ENCODE assay signal across 19 cellular contexts in the genomic region with DNA sequence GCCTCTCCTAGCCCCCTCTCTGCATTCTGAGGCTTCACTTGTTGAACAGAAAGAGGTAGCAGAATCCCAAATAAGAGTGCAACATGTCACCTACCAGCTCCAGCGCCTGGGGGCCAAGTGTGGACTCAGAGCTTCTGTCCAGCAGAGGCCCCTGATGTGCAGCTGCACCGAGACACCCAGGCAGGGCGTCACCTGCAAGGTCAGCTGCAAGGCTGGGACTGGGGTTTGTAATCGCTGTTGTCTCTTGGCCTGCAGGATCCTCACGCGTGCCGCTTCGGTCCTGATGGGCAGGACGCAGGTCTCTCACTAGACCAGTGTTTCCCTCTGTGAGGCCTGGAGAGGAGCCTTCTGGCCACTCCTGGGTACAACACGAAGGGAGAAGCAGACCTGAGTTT. TPM values are rescaled to one million over a fixed set of nuclear protein-coding genes. Genes with fewer than 3 reads are reported as not detected.
DNase-seq lines count a peak whose midpoint lies in the region; ATAC-seq, FAIRE-seq and TF ChIP-seq lines count a peak whose summit lies in the region.
"Had no signal": no experiment of that assay in that cellular context is flagged by ENCODE, and none has a peak within 500 bp of the region (broad histone marks: within the 10 kb centered on the region; RNA-seq: fewer than 3 reads in every experiment).

No MANE protein-coding gene starts in this region.

- peak overlapping the region in 5 of 11 experiments; percentile 34 to 92 (median 39); a peak in 4 of 22 replicates for H3K9ac ChIP-seq in BLaER1 treated with 17β-estradiol and CSF1 and Interleukin-3, amounts not matched to agents 10 nM and 100 nM
- H3K9ac ChIP-seq in K562 (ENCODE audit: insufficient read depth in 1 of 2, low read depth in 2 of 2, low read length in 2 of 2) = no peak overlapping the region; a peak in 1 of 4 replicates

- peak; percentile 17; the same call in 2 of the 3 replicates for ATAC-seq in K562
- ATAC-seq in lower lobe of right lung = no peak
- no peak for ATAC-seq in GM19452 (IDR thresholded peaks at IDR 0.05; ENCODE audit: unreplicated experiment)
- ATAC-seq in SK-N-SH treated with all-trans-retinoic acid at 6 μM for 48 hours = no peak
- ATAC-seq: HCT116 had no signal

- H3K4me3 ChIP-seq in A673 (ENCODE audit: low read depth, low read length, poor library complexity, severe bottlenecking) (peak overlapping the region; percentile 65), K562 (no peak overlapping the region), lower lobe of right lung (no peak overlapping the region)
- peak overlapping the region in 5 of 10 experiments; percentile 74 to 99 (median 95); a peak in 9 of 20 replicates for H3K4me3 ChIP-seq in BLaER1 treated with 17β-estradiol and CSF1 and Interleukin-3, amounts not matched to agents 10 nM and 100 nM

- TF ChIP-seq CTCF in A673 (conservative IDR thresholded peaks at IDR 0.05; ENCODE audit: low read depth, low read length) = no peak
- TF ChIP-seq CTCF in K562 (IDR thresholded peaks at IDR 0.05 in 2 of 3, conservative IDR thresholded peaks at IDR 0.05 in 1 of 3; ENCODE audit: insufficient read depth in 2 of 3, low read depth in 1 of 3, low read length in 3 of 3) = 0 out of 6 replicates have a peak, but pooled peaks of 1 of the 3 experiments have one; percentile 14
- TF ChIP-seq CTCF in lower lobe of right lung (IDR thresholded peaks at IDR 0.05) = no peak

- no peak for TF ChIP-seq POLR2A in K562 (conservative IDR thresholded peaks at IDR 0.05)

- DNase-seq in A673 (ENCODE audit: low spot score) (peak; percentile 44), K562 (ENCODE audit: extremely low read depth in 1 of 4, low spot score in 3 of 4) (peak in 2 of 4 experiments; percentile 38 to 40), lower lobe of right lung (peak; percentile 28), NCI-H774 (lab: John Stamatoyannopoulos, UW) (no peak), nucleus accumbens (lab: John Stamatoyannopoulos, UW) (no peak)
- DNase-seq: BE2C; Caco-2; CD8-positive, alpha-beta memory T cell; DND-41; GDM1 had no signal

- no peaks in the 10 kb centered on the region for H3K27me3 ChIP-seq in A673 (replicated peaks; ENCODE audit: insufficient read depth, low read depth, low read length, poor library complexity)
- peaks cover 0 to 35% (median 13%) of the 10 kb centered on the region in 11 experiments; a peak in 11 of 22 replicates for H3K27me3 ChIP-seq in BLaER1 treated with 17β-estradiol and CSF1 and Interleukin-3, amounts not matched to agents 10 nM and 100 nM
- peaks cover 11 to 14% of the 10 kb centered on the region in 2 experiments for H3K27me3 ChIP-seq in K562 (ENCODE audit: control insufficient read depth in 2 of 2, insufficient read depth in 2 of 2, low read length in 2 of 2)
- peaks cover 39% of the 10 kb centered on the region for H3K27me3 ChIP-seq in lower lobe of right lung (ENCODE audit: low read depth)

- H4K20me1 ChIP-seq in BLaER1 treated with 17β-estradiol and CSF1 and Interleukin-3, amounts not matched to agents 10 nM and 100 nM = peaks cover 0 to 72% (median 30%) of the 10 kb centered on the region in 11 experiments; a peak in 18 of 22 replicates
- no peaks in the 10 kb centered on the region for H4K20me1 ChIP-seq in K562 (replicated peaks; ENCODE audit: control insufficient read depth, insufficient read depth, low read length)

- no peaks in the 10 kb centered on the region for H3K9me1 ChIP-seq in K562 (ENCODE audit: control insufficient read depth, insufficient read depth, low read length)

- no peak for TF ChIP-seq RAD21 in K562 (CRISPR knock-in tag; conservative IDR thresholded peaks at IDR 0.05 in 1 of 2, IDR thresholded peaks at IDR 0.05 in 1 of 2)

- FAIRE-seq in K562 (lab: Jason Lieb, UNC) = no peak
- FAIRE-seq: A204.1, GM12892, GM19239, H54 had no signal

- H3K27ac ChIP-seq in A673 (ENCODE audit: low read depth, low read length, poor library complexity, severe bottlenecking) = peak overlapping the region; percentile 100
- no peak overlapping the region; a peak in 1 of 22 replicates for H3K27ac ChIP-seq in BLaER1 treated with 17β-estradiol and CSF1 and Interleukin-3, amounts not matched to agents 10 nM and 100 nM
- H3K27ac ChIP-seq in K562 (ENCODE audit: extremely low read depth, low read depth, low read length) = no peak overlapping the region
- no peak overlapping the region for H3K27ac ChIP-seq in lower lobe of right lung

- H3K36me3 ChIP-seq in A673 (ENCODE audit: insufficient read depth, low read length, poor library complexity, severe bottlenecking) = peaks cover 40% of the 10 kb centered on the region
- peaks cover 0 to 46% (median 14%) of the 10 kb centered on the region in 11 experiments; a peak in 12 of 22 replicates for H3K36me3 ChIP-seq in BLaER1 treated with 17β-estradiol and CSF1 and Interleukin-3, amounts not matched to agents 10 nM and 100 nM
- H3K36me3 ChIP-seq in K562 (ENCODE audit: control insufficient read depth, insufficient read depth, low read length) = no peaks in the 10 kb centered on the region; the same call in 2 of the 3 replicates
- H3K36me3 ChIP-seq in lower lobe of right lung = no peaks in the 10 kb centered on the region
- H3K36me3 ChIP-seq: BE2C had no signal

- peaks cover 18% of the 10 kb centered on the region for H3K79me2 ChIP-seq in K562 (ENCODE audit: control insufficient read depth, insufficient read depth, low read length)

- no peak for TF ChIP-seq EP300 in K562 (IDR thresholded peaks at IDR 0.05; ENCODE audit: low read length)

- in situ Hi-C loops in K562 (cut with MboI) = loop anchor here (10.0 kb wide), 1 partner anchor 431 kb away; no protein-coding TSS in a partner anchor

- POLR2A ChIA-PET in A673 (lab: Charles Lee; ENCODE audit: low non-redundant PET) (no interaction called here), K562 (lab: Yijun Ruan, JAX) (interaction anchor here (2.3 to 2.8 kb wide), 2 partner anchors 9 to 134 kb away, joined by 5 to 14 read pairs; partner anchors contain the start of gene UBE2G2)

- CTCF ChIA-PET in A673 (lab: Charles Lee) = interaction anchor here (0.8 kb wide), 1 partner anchor 136 kb away, joined by 3 read pairs; no protein-coding TSS in a partner anchor
- CTCF ChIA-PET in K562 (lab: Yijun Ruan, JAX; ENCODE audit: low intra/inter-chr PET ratio) = interaction anchor here (0.5 kb wide), 1 partner anchor 43 kb away, joined by 3 read pairs; no protein-coding TSS in a partner anchor

- BruUV-seq in A673 (replicated peaks; lab: Mats Ljungman, UMichigan) (no TSS peak), K562 (replicated peaks; lab: Mats Ljungman, UMichigan) (no TSS peak)

- no peaks in the 10 kb centered on the region for H3K9me3 ChIP-seq in A673 (ENCODE audit: low read depth, low read length, poor library complexity, severe bottlenecking)
- no peaks in the 10 kb centered on the region for H3K9me3 ChIP-seq in BLaER1 treated with 17β-estradiol and CSF1 and Interleukin-3, amounts not matched to agents 10 nM and 100 nM (replicated peaks in 1 of 11)
- H3K9me3 ChIP-seq in K562 (replicated peaks; ENCODE audit: control insufficient read depth, insufficient read depth, low read depth, low read length) = no peaks in the 10 kb centered on the region
- H3K9me3 ChIP-seq in lower lobe of right lung = no peaks in the 10 kb centered on the region
- H3K9me3 ChIP-seq: BE2C, Caco-2 had no signal

- 41% methylated on average over 10 of the region's 10 CpGs for WGBS in K562 (ENCODE audit: insufficient coverage, low coverage, missing lambda C conversion rate)

- H3K4me1 ChIP-seq in A673 (ENCODE audit: insufficient read depth, low read length, poor library complexity, severe bottlenecking) (peaks cover 19% of the 10 kb centered on the region), K562 (replicated peaks in 1 of 2; ENCODE audit: control insufficient read depth in 2 of 2, insufficient read depth in 2 of 2, low read length in 2 of 2) (peaks cover 7 to 46% of the 10 kb centered on the region in 2 experiments; a peak in 4 of 5 replicates), lower lobe of right lung (peaks cover 37% of the 10 kb centered on the region)
- peaks cover 44 to 73% (median 65%) of the 10 kb centered on the region in 10 experiments for H3K4me1 ChIP-seq in BLaER1 treated with 17β-estradiol and CSF1 and Interleukin-3, amounts not matched to agents 10 nM and 100 nM
- H3K4me1 ChIP-seq: BE2C had no signal

- peak overlapping the region; percentile 94 to 100 (median 98) for H3K4me2 ChIP-seq in BLaER1 treated with 17β-estradiol and CSF1 and Interleukin-3, amounts not matched to agents 10 nM and 100 nM
- H3K4me2 ChIP-seq in K562 (ENCODE audit: insufficient read depth, low read length) = no peak overlapping the region

- intact Hi-C loops in A673 (cut with micrococcal nuclease; ENCODE audit: unreplicated experiment) (no loop called here), K562 (cut with micrococcal nuclease) (no loop called here), lower lobe of right lung (cut with DNase I) (no loop called here)

- H2AFZ ChIP-seq in K562 (ENCODE audit: low read depth, low read length) = no peak overlapping the region

RNA-seq across cellular contexts. Expression of gene SLX9, which starts 4.3 kb away (rescaled TPM):
- 114 and 115 TPM in 2 replicates for total RNA-seq in A673 (2021)
- 18.9 and 29.0 TPM in 2 replicates for total RNA-seq in K562 (2011; cell fraction: chromatin; rRNA removed; ENCODE audit: low replicate concordance)
- total RNA-seq in K562 (2011; cell fraction: nucleolus; rRNA removed) = 22.8 and 25.7 TPM in 2 replicates
- 14.8 and 16.0 TPM in 2 replicates for total RNA-seq in K562 (2011; cell fraction: nucleoplasm; rRNA removed)
- 65.2 and 66.8 TPM in 2 replicates for total RNA-seq in K562 (2014; rRNA removed)
- 11.2 and 14.8 TPM in 2 replicates for total RNA-seq in K562 (2014; rRNA removed; fragmentation: Illumina TruSeq; extraction: Trizol)
- 18.5 and 20.3 TPM in 2 replicates for total RNA-seq in K562 (2015; rRNA removed; fragmentation: Illumina TruSeq; extraction: Trizol)
- 71.2 and 75.5 TPM in 2 replicates for total RNA-seq in K562 (2021)
- 13.5 and 16.5 TPM in 2 replicates for polyA plus RNA-seq in K562 (2011; rRNA removed)
- 14.3 and 38.6 TPM in 2 replicates for polyA plus RNA-seq in K562 (2011; cell fraction: cytosol; rRNA removed)
- polyA plus RNA-seq in K562 (2011; cell fraction: nucleus; rRNA removed) = 10.2 and 19.3 TPM in 2 replicates
- 34.2 and 36.9 TPM in 2 replicates for polyA plus RNA-seq in K562 (2012)
- 8.2 and 18.9 TPM in 2 replicates for polyA plus RNA-seq in K562 (2014; fragmentation: Illumina TruSeq; extraction: Trizol)
- 1 to 10 TPM; 1.2 to 1.8 TPM for polyA plus RNA-seq in K562 (2014; fragmentation: Nextera tagmentation; extraction: Ambion mirVana)
- polyA plus RNA-seq in K562 (2014; rRNA removed) = 54.4 and 60.2 TPM in 2 replicates
- polyA minus RNA-seq in K562 (2011; rRNA and poly(A)+ RNA removed) = 16.0 and 22.8 TPM in 2 replicates
- 25.3 and 31.3 TPM in 2 replicates for polyA minus RNA-seq in K562 (2011; cell fraction: cytosol; rRNA and poly(A)+ RNA removed)
- 3.8 and 5.3 TPM in 2 replicates for polyA minus RNA-seq in K562 (2011; cell fraction: nucleus; rRNA and poly(A)+ RNA removed)
- total RNA-seq in lower lobe of right lung = 15.7 TPM

RNA-seq across cellular contexts. Expression of gene ITGB2, which starts 14.8 kb away (rescaled TPM):
- total RNA-seq in A673 (2021) (5.0 and 7.4 TPM in 2 replicates), K562 (2014; rRNA removed) (0.78 and 1.0 TPM in 2 replicates), K562 (2014; rRNA removed; fragmentation: Illumina TruSeq; extraction: Trizol) (0.07 and 0.22 TPM in 2 replicates), K562 (2015; rRNA removed; fragmentation: Illumina TruSeq; extraction: Trizol) (0.49 and 0.51 TPM in 2 replicates), K562 (2021) (1.2 and 1.3 TPM in 2 replicates), lower lobe of right lung (468 TPM)
- 0.69 and 1.4 TPM in 2 replicates for total RNA-seq in K562 (2011; cell fraction: chromatin; rRNA removed; ENCODE audit: low replicate concordance)
- total RNA-seq in K562 (2011; cell fraction: nucleolus; rRNA removed) = 1.0 and 1.3 TPM in 2 replicates
- 0.23 and 0.29 TPM in 2 replicates for total RNA-seq in K562 (2011; cell fraction: nucleoplasm; rRNA removed)
- polyA plus RNA-seq in K562 (2011; rRNA removed) (0.20 and 1.6 TPM in 2 replicates), K562 (2014; fragmentation: Illumina TruSeq; extraction: Trizol) (0.24 and 0.25 TPM in 2 replicates), K562 (2014; fragmentation: Nextera tagmentation; extraction: Ambion mirVana) (not detected), K562 (2014; rRNA removed) (0.57 and 0.60 TPM in 2 replicates)
- 0.33 and 1.3 TPM in 2 replicates for polyA plus RNA-seq in K562 (2011; cell fraction: cytosol; rRNA removed)
- polyA plus RNA-seq in K562 (2011; cell fraction: nucleus; rRNA removed) = 2.0 and 3.1 TPM in 2 replicates
- 0.77 and 5.1 TPM in 2 replicates for polyA plus RNA-seq in K562 (2012)
- polyA minus RNA-seq in K562 (2011; rRNA and poly(A)+ RNA removed) = 0.04 and 0.57 TPM in 2 replicates
- 1.0 and 4.8 TPM in 2 replicates for polyA minus RNA-seq in K562 (2011; cell fraction: cytosol; rRNA and poly(A)+ RNA removed)
- polyA minus RNA-seq in K562 (2011; cell fraction: nucleus; rRNA and poly(A)+ RNA removed) = 0.27 and 1.8 TPM in 2 replicates
- total RNA-seq: HT-29 had no signal

Comparison
In these comparisons a context has a peak if more than half of its experiments do, and no peak if none do; other contexts are left out.
1. DNase-seq: peak in A673 (single experiment) and lower lobe of right lung (single experiment); none in NCI-H774 (single experiment) and nucleus accumbens (0 of 56).
2. RNA of gene ITGB2, which starts 14.8 kb away (total RNA-seq): 468 TPM in lower lobe of right lung (single experiment); 5.0 to 7.4 TPM in A673 and 0.07 to 1.4 TPM in K562; every median in the first group is over 10 times any median in the second.